ENCODE assay signal across 9 cellular contexts in genomic region chr21:34881894-34882371, GRCh38.
DNase-seq lines count a peak whose midpoint lies in the region; ATAC-seq and TF ChIP-seq lines count a peak whose summit lies in the region.
"Had no signal": no experiment of that assay in that cellular context is flagged by ENCODE, and none has a peak within 500 bp of the region (broad histone marks: within the 10 kb centered on the region; RNA-seq: fewer than 3 reads in every experiment).

No MANE protein-coding gene starts in this region.

- peak overlapping the region in 1 of 2 donors; percentile 96 for H3K9ac ChIP-seq in mucosa of rectum (ENCODE audit: low read depth in 1 of 2, low read length in 2 of 2)

- H3K27ac ChIP-seq in mucosa of rectum (ENCODE audit: low read depth in 2 of 2, low read length in 2 of 2) = peak overlapping the region; percentile 2 to 27

- peak; percentile 81 for DNase-seq in AG10803 (ENCODE audit: low read depth)
- peak; percentile 88 for DNase-seq in HT1080 (ENCODE audit: low read depth)
- DNase-seq in astrocyte of the hippocampus (ENCODE audit: low read depth, low spot score) = peak; percentile 71
- DNase-seq in NCI-H1930 (lab: John Stamatoyannopoulos, UW) = no peak
- no peak for DNase-seq in NCI-H524 (lab: John Stamatoyannopoulos, UW)
- DNase-seq: stimulated activated CD4-positive, alpha-beta T cell treated with anti-CD3 and anti-CD28 coated beads, Interleukin-2, amount 100 ng/mL, for 24 hours had no signal

- H3K4me1 ChIP-seq in mucosa of rectum (ENCODE audit: control insufficient read depth in 2 of 2, insufficient read depth in 2 of 2, low read length in 2 of 2) = peaks cover 7 to 37% of the 10 kb centered on the region in 2 donors

- no peak for ATAC-seq in GM19035 (IDR thresholded peaks at IDR 0.05; ENCODE audit: unreplicated experiment)
- no peak for ATAC-seq in HG03097 (IDR thresholded peaks at IDR 0.05; ENCODE audit: low FRiP score, unreplicated experiment)

- H3K4me3 ChIP-seq in AG10803 (ENCODE audit: low read length) = peak overlapping the region; percentile 81
- peak overlapping the region in 1 of 2 donors; percentile 8 for H3K4me3 ChIP-seq in mucosa of rectum (ENCODE audit: low read length in 2 of 2)

- H3K9me3 ChIP-seq in mucosa of rectum (ENCODE audit: control insufficient read depth in 2 of 2, low read length in 2 of 2) = no peaks in the 10 kb centered on the region

- H3K36me3 ChIP-seq in mucosa of rectum (ENCODE audit: control insufficient read depth in 2 of 2, insufficient read depth in 2 of 2, low read length in 2 of 2) = peaks cover 0 to 4% of the 10 kb centered on the region in 2 donors

- H3K27me3 ChIP-seq in mucosa of rectum (ENCODE audit: control insufficient read depth in 2 of 2, insufficient read depth in 2 of 2, low read length in 2 of 2) = no peaks in the 10 kb centered on the region

- TF ChIP-seq CTCF in AG10803 (conservative IDR thresholded peaks at IDR 0.05; ENCODE audit: low read length) = no peak

Comparison
In these comparisons a context has a peak if more than half of its experiments do, and no peak if none do; other contexts are left out.
1. DNase-seq: peak in AG10803 (single experiment), HT1080 (single experiment) and astrocyte of the hippocampus (single experiment); none in NCI-H1930 (0 of 2) and NCI-H524 (0 of 2).